Comparison of ENCODE assay signal across 10 cellular contexts in the genomic region with DNA sequence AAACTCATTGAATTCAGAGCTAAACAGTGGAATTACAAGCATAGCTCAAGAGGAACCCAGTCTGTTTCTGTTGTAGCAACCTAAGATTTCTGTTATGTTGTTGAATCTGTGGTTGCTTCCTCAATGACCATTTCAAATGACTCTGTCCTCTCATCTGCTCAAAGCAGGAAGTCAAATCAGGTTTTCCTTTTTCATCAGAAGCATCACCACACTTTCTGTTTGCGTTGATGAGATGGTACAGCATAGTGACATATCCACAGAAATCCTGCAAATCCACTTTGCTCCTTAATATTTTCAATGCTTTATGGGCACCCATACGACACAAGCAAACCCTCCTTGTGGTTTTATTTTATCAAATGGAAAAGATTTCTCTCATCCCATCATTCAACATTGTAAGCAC. TPM values are rescaled to one million over a fixed set of nuclear protein-coding genes. Genes with fewer than 3 reads are reported as not detected.
DNase-seq lines count a peak whose midpoint lies in the region; ATAC-seq, FAIRE-seq and TF ChIP-seq lines count a peak whose summit lies in the region.
"Had no signal": no experiment of that assay in that cellular context is flagged by ENCODE, and none has a peak within 500 bp of the region (broad histone marks: within the 10 kb centered on the region; RNA-seq: fewer than 3 reads in every experiment).

No MANE protein-coding gene starts in this region.

- ATAC-seq in right lobe of liver, result peak in 3 of 4 donors; percentile 36 to 69 (median 39)
- no peak for ATAC-seq in HepG2

- DNase-seq in right lobe of liver, result no peak
- no peak for DNase-seq in HepG2 (ENCODE audit: low spot score)
- DNase-seq in M059J (ENCODE audit: low read depth), result peak; percentile 44
- DNase-seq in choroid plexus epithelial cell (ENCODE audit: low read depth), result peak; percentile 22
- DNase-seq in hepatic stellate cell (ENCODE audit: low spot score), result no peak
- DNase-seq in AG08395 (ENCODE audit: low spot score), result no peak
- DNase-seq in DMS 273 treated with DMSO at 0.1 percent for 48 hours (lab: John Stamatoyannopoulos, UW), result no peak
- DNase-seq in MM.1S, result no peak
- DNase-seq: islet precursor cell had no signal

- H3K36me3 ChIP-seq in right lobe of liver (no peaks in the 10 kb centered on the region), HepG2 (replicated peaks in 1 of 2; ENCODE audit: control insufficient read depth in 1 of 2, insufficient read depth in 2 of 2, low read length in 2 of 2) (no peaks in the 10 kb centered on the region), MM.1S (replicated peaks; ENCODE audit: insufficient read depth, low read length) (no peaks in the 10 kb centered on the region)

- no peak for TF ChIP-seq POLR2A in right lobe of liver (IDR thresholded peaks at IDR 0.05)
- no peak for TF ChIP-seq POLR2A in HepG2 (IDR thresholded peaks at IDR 0.05; ENCODE audit: insufficient read depth in 1 of 2, low read depth in 2 of 2, low read length in 2 of 2)

- in situ Hi-C loops in HepG2 (cut with HindIII; ENCODE audit: extremely low pct_ligation_motif_present, low pct_unique_long_range_greater_than_20kb), result no loop called here

- TF ChIP-seq CTCF in right lobe of liver (IDR thresholded peaks at IDR 0.05) (no peak), HepG2 (CRISPR knock-in tag; IDR thresholded peaks at IDR 0.05) (no peak), choroid plexus epithelial cell (conservative IDR thresholded peaks at IDR 0.05; ENCODE audit: low read depth, low read length) (no peak), MM.1S (IDR thresholded peaks at IDR 0.05; ENCODE audit: low read length) (no peak)

- H3K9ac ChIP-seq in HepG2 (ENCODE audit: insufficient read depth, low read depth, low read length) (no peak overlapping the region), MM.1S (ENCODE audit: low read length) (no peak overlapping the region)

- no peaks in the 10 kb centered on the region for H3F3A ChIP-seq in MM.1S (ENCODE audit: insufficient read depth, low read length)

- no TSS peak for BruUV-seq in HepG2 (replicated peaks; lab: Mats Ljungman, UMichigan)

- H2AFZ ChIP-seq in HepG2 (ENCODE audit: low read length) (no peak overlapping the region), MM.1S (ENCODE audit: low read length) (no peak overlapping the region)

- WGBS in right lobe of liver (ENCODE audit: insufficient coverage, low coverage, low lambda C conversion rate, missing lambda C conversion rate), result 68% methylated on average over 2 of the region's 2 CpGs
- WGBS in HepG2 (ENCODE audit: low lambda C conversion rate), result 45% methylated on average over 2 of the region's 2 CpGs

- POLR2A ChIA-PET in HepG2 (lab: Yijun Ruan, JAX), result no interaction called here

- no peaks in the 10 kb centered on the region for H3K27me3 ChIP-seq in right lobe of liver
- no peaks in the 10 kb centered on the region; a peak in 1 of 5 replicates for H3K27me3 ChIP-seq in HepG2 (ENCODE audit: control insufficient read depth in 1 of 2, insufficient read depth in 2 of 2, low read length in 2 of 2)
- no peaks in the 10 kb centered on the region for H3K27me3 ChIP-seq in MM.1S (replicated peaks; ENCODE audit: insufficient read depth, low read length)

- H4K20me1 ChIP-seq in HepG2 (ENCODE audit: insufficient read depth, low read length) (no peaks in the 10 kb centered on the region), MM.1S (ENCODE audit: insufficient read depth, low read length) (no peaks in the 10 kb centered on the region)

- no peak overlapping the region for H3K4me3 ChIP-seq in right lobe of liver
- no peak overlapping the region for H3K4me3 ChIP-seq in HepG2 (replicated peaks in 1 of 3; ENCODE audit: insufficient read depth in 1 of 3, low read depth in 2 of 3, low read length in 3 of 3)
- H3K4me3 ChIP-seq in choroid plexus epithelial cell (ENCODE audit: low read depth, low read length), result no peak overlapping the region
- H3K4me3 ChIP-seq in MM.1S (ENCODE audit: low read length), result no peak overlapping the region

- no peaks in the 10 kb centered on the region for H3K79me2 ChIP-seq in HepG2 (ENCODE audit: insufficient read depth, low read length)
- H3K79me2 ChIP-seq in MM.1S (ENCODE audit: low read length), result no peaks in the 10 kb centered on the region

- intact Hi-C loops in right lobe of liver (cut with DNase I), result no loop called here
- intact Hi-C loops in HepG2 (cut with micrococcal nuclease; ENCODE audit: unreplicated experiment), result no loop called here

- H3K27ac ChIP-seq in right lobe of liver (no peak overlapping the region), HepG2 (ENCODE audit: extremely low read length, insufficient read depth, low read length) (no peak overlapping the region), MM.1S (ENCODE audit: low read length) (no peak overlapping the region)

- TF ChIP-seq EP300 in HepG2 (IDR thresholded peaks at IDR 0.05; ENCODE audit: low read depth in 2 of 2, low read length in 2 of 2) (no peak), HepG2 (CRISPR knock-in tag; IDR thresholded peaks at IDR 0.05; ENCODE audit: borderline replicate concordance) (no peak)

- FAIRE-seq in HepG2 (lab: Jason Lieb, UNC), result no peak

- no peak for TF ChIP-seq RAD21 in HepG2 (CRISPR knock-in tag; IDR thresholded peaks at IDR 0.05)

- H3K4me2 ChIP-seq in HepG2 (ENCODE audit: low read depth, low read length), result no peak overlapping the region
- no peak overlapping the region for H3K4me2 ChIP-seq in MM.1S (ENCODE audit: low read depth, low read length)

- H3K4me1 ChIP-seq in right lobe of liver (no peaks in the 10 kb centered on the region), HepG2 (ENCODE audit: insufficient read depth, low read length) (peaks cover 10% of the 10 kb centered on the region; the same call in 1 of the 2 replicates), MM.1S (ENCODE audit: low read length) (peaks cover 5% of the 10 kb centered on the region; the same call in 1 of the 2 replicates)

- CTCF ChIA-PET in HepG2 (lab: Yijun Ruan, JAX; ENCODE audit: low intra/inter-chr PET ratio, low total read pairs), result no interaction called here

- no peaks in the 10 kb centered on the region for H3K9me2 ChIP-seq in MM.1S (replicated peaks; ENCODE audit: insufficient read depth, low read length)

- no peaks in the 10 kb centered on the region for H3K9me3 ChIP-seq in right lobe of liver
- H3K9me3 ChIP-seq in HepG2 (ENCODE audit: low read length), result no peaks in the 10 kb centered on the region
- H3K9me3 ChIP-seq in MM.1S (replicated peaks; ENCODE audit: insufficient read depth, low read length), result no peaks in the 10 kb centered on the region

RNA-seq across cellular contexts. Expression of a gene that starts 12.6 kb away (rescaled TPM):
- 10 to 100 TPM in 1 of 6 experiments, 1 to 10 TPM in 5; 5.2 to 41.3 (median 8.7) TPM for total RNA-seq in right lobe of liver
- total RNA-seq in HepG2 (2016; rRNA removed; fragmentation: Illumina TruSeq; extraction: Trizol), result 3.2 and 5.5 TPM in 2 replicates
- 2.4 TPM in 2 replicates for total RNA-seq in HepG2 (2016; cell fraction: cytosol; rRNA removed; fragmentation: Illumina TruSeq; extraction: Trizol; ENCODE audit: low read depth)
- total RNA-seq in HepG2 (2016; cell fraction: insoluble cytoplasmic fraction; rRNA removed; fragmentation: Illumina TruSeq; extraction: Trizol), result 3.2 and 3.4 TPM in 2 replicates
- 5.5 and 5.9 TPM in 2 replicates for total RNA-seq in HepG2 (2016; cell fraction: membrane; rRNA removed; fragmentation: Illumina TruSeq; extraction: Trizol)
- 6.8 and 8.8 TPM in 2 replicates for total RNA-seq in HepG2 (2016; cell fraction: nucleus; rRNA removed; fragmentation: Illumina TruSeq; extraction: Trizol)
- polyA plus RNA-seq in HepG2 (2011; rRNA removed), result 2.7 TPM in 2 replicates
- 3.8 and 4.1 TPM in 2 replicates for polyA plus RNA-seq in HepG2 (2011; cell fraction: cytosol; rRNA removed)
- polyA plus RNA-seq in HepG2 (2011; cell fraction: nucleus; rRNA removed), result 3.8 and 5.1 TPM in 2 replicates
- 4.1 and 7.4 TPM in 2 replicates for polyA plus RNA-seq in HepG2 (2012)
- polyA plus RNA-seq in HepG2 (2016; cell fraction: cytosol; fragmentation: Illumina TruSeq; extraction: Trizol; ENCODE audit: low read depth), result 4.9 and 6.3 TPM in 2 replicates
- polyA plus RNA-seq in HepG2 (2016; cell fraction: insoluble cytoplasmic fraction; fragmentation: Illumina TruSeq; extraction: Trizol; ENCODE audit: low read depth), result 7.6 and 11.9 TPM in 2 replicates
- polyA plus RNA-seq in HepG2 (2016; cell fraction: membrane; fragmentation: Illumina TruSeq; extraction: Trizol; ENCODE audit: low read depth), result 11.8 and 12.1 TPM in 2 replicates
- 4.9 and 6.3 TPM in 2 replicates for polyA plus RNA-seq in HepG2 (2016; cell fraction: nucleus; fragmentation: Illumina TruSeq; extraction: Trizol; ENCODE audit: insufficient read depth, low read depth)
- 10.6 and 155 TPM in 2 replicates for polyA minus RNA-seq in HepG2 (2011; rRNA and poly(A)+ RNA removed; ENCODE audit: low replicate concordance)
- 4.4 and 5.2 TPM in 2 replicates for polyA minus RNA-seq in HepG2 (2011; cell fraction: cytosol; rRNA and poly(A)+ RNA removed)
- 9.1 and 17.2 TPM in 2 replicates for polyA minus RNA-seq in HepG2 (2011; cell fraction: nucleus; rRNA and poly(A)+ RNA removed)
- total RNA-seq in M059J (2014; rRNA removed; shearing (Covaris generic)), result 21.4 and 28.0 TPM in 2 replicates

RNA-seq across cellular contexts. Expression of a gene that starts 13.6 kb away (rescaled TPM):
- total RNA-seq in right lobe of liver (1 to 10 TPM in 2 of 6 experiments, under 1 TPM in 4; 0.20 to 1.5 (median 0.42) TPM), HepG2 (2016; rRNA removed; fragmentation: Illumina TruSeq; extraction: Trizol) (0.22 TPM in 1 of 2 replicates, not detected in the other)
- total RNA-seq in HepG2 (2016; cell fraction: cytosol; rRNA removed; fragmentation: Illumina TruSeq; extraction: Trizol; ENCODE audit: low read depth), result not detected in 2 replicates
- total RNA-seq in HepG2 (2016; cell fraction: insoluble cytoplasmic fraction; rRNA removed; fragmentation: Illumina TruSeq; extraction: Trizol), result not detected in 2 replicates
- not detected in 2 replicates for total RNA-seq in HepG2 (2016; cell fraction: membrane; rRNA removed; fragmentation: Illumina TruSeq; extraction: Trizol)
- total RNA-seq in HepG2 (2016; cell fraction: nucleus; rRNA removed; fragmentation: Illumina TruSeq; extraction: Trizol), result 0.16 TPM in 1 of 2 replicates, not detected in the other
- polyA plus RNA-seq in HepG2 (2011; rRNA removed), result 0.10 and 0.37 TPM in 2 replicates
- polyA plus RNA-seq in HepG2 (2011; cell fraction: cytosol; rRNA removed), result 0.05 and 0.14 TPM in 2 replicates
- 0.64 and 0.83 TPM in 2 replicates for polyA plus RNA-seq in HepG2 (2011; cell fraction: nucleus; rRNA removed)
- polyA plus RNA-seq in HepG2 (2012), result 0.17 and 0.28 TPM in 2 replicates
- 0.03 and 0.07 TPM in 2 replicates for polyA plus RNA-seq in HepG2 (2016; cell fraction: cytosol; fragmentation: Illumina TruSeq; extraction: Trizol; ENCODE audit: low read depth)
- polyA plus RNA-seq in HepG2 (2016; cell fraction: insoluble cytoplasmic fraction; fragmentation: Illumina TruSeq; extraction: Trizol; ENCODE audit: low read depth), result not detected in 2 replicates
- polyA plus RNA-seq in HepG2 (2016; cell fraction: membrane; fragmentation: Illumina TruSeq; extraction: Trizol; ENCODE audit: low read depth), result 0.06 and 0.13 TPM in 2 replicates
- polyA plus RNA-seq in HepG2 (2016; cell fraction: nucleus; fragmentation: Illumina TruSeq; extraction: Trizol; ENCODE audit: insufficient read depth, low read depth), result 1.4 and 1.8 TPM in 2 replicates
- 0.52 and 4.4 TPM in 2 replicates for polyA minus RNA-seq in HepG2 (2011; rRNA and poly(A)+ RNA removed; ENCODE audit: low replicate concordance)
- not detected in 2 replicates for polyA minus RNA-seq in HepG2 (2011; cell fraction: cytosol; rRNA and poly(A)+ RNA removed)
- 0.37 and 0.39 TPM in 2 replicates for polyA minus RNA-seq in HepG2 (2011; cell fraction: nucleus; rRNA and poly(A)+ RNA removed)
- 0.10 and 0.15 TPM in 2 replicates for total RNA-seq in M059J (2014; rRNA removed; shearing (Covaris generic))

RNA-seq across cellular contexts. Expression of a gene that starts 44.4 kb away (rescaled TPM):
- total RNA-seq in right lobe of liver (not detected), HepG2 (2016; rRNA removed; fragmentation: Illumina TruSeq; extraction: Trizol) (not detected in 2 replicates)
- total RNA-seq in HepG2 (2016; cell fraction: cytosol; rRNA removed; fragmentation: Illumina TruSeq; extraction: Trizol; ENCODE audit: low read depth), result not detected in 2 replicates
- 0.15 TPM in 1 of 2 replicates, not detected in the other for total RNA-seq in HepG2 (2016; cell fraction: insoluble cytoplasmic fraction; rRNA removed; fragmentation: Illumina TruSeq; extraction: Trizol)
- not detected in 2 replicates for total RNA-seq in HepG2 (2016; cell fraction: membrane; rRNA removed; fragmentation: Illumina TruSeq; extraction: Trizol)
- total RNA-seq in HepG2 (2016; cell fraction: nucleus; rRNA removed; fragmentation: Illumina TruSeq; extraction: Trizol), result not detected in 2 replicates
- 2.3 and 2.9 TPM in 2 replicates for polyA plus RNA-seq in HepG2 (2011; rRNA removed)
- 1.9 and 2.3 TPM in 2 replicates for polyA plus RNA-seq in HepG2 (2011; cell fraction: cytosol; rRNA removed)
- polyA plus RNA-seq in HepG2 (2011; cell fraction: nucleus; rRNA removed), result 4.0 and 4.2 TPM in 2 replicates
- polyA plus RNA-seq in HepG2 (2012), result 0.96 and 1.5 TPM in 2 replicates
- polyA plus RNA-seq in HepG2 (2016; cell fraction: cytosol; fragmentation: Illumina TruSeq; extraction: Trizol; ENCODE audit: low read depth), result not detected in 2 replicates
- polyA plus RNA-seq in HepG2 (2016; cell fraction: insoluble cytoplasmic fraction; fragmentation: Illumina TruSeq; extraction: Trizol; ENCODE audit: low read depth), result not detected in 2 replicates
- polyA plus RNA-seq in HepG2 (2016; cell fraction: membrane; fragmentation: Illumina TruSeq; extraction: Trizol; ENCODE audit: low read depth), result not detected in 2 replicates
- not detected in 2 replicates for polyA plus RNA-seq in HepG2 (2016; cell fraction: nucleus; fragmentation: Illumina TruSeq; extraction: Trizol; ENCODE audit: insufficient read depth, low read depth)
- polyA minus RNA-seq in HepG2 (2011; rRNA and poly(A)+ RNA removed; ENCODE audit: low replicate concordance), result 2.0 TPM in 1 of 2 replicates, not detected in the other
- not detected in 2 replicates for polyA minus RNA-seq in HepG2 (2011; cell fraction: cytosol; rRNA and poly(A)+ RNA removed)
- 0.99 and 1.4 TPM in 2 replicates for polyA minus RNA-seq in HepG2 (2011; cell fraction: nucleus; rRNA and poly(A)+ RNA removed)
- total RNA-seq in M059J (2014; rRNA removed; shearing (Covaris generic)), result not detected in 2 replicates
- total RNA-seq: LHCN-M2 had no signal

Comparison
In these comparisons a context has a peak if more than half of its experiments do, and no peak if none do; other contexts are left out.
1. DNase-seq: peak in M059J (single experiment) and choroid plexus epithelial cell (single experiment); none in right lobe of liver (0 of 3), HepG2 (single experiment), hepatic stellate cell (single experiment), AG08395 (single experiment), DMS 273 treated with DMSO at 0.1 percent for 48 hours (single experiment) and MM.1S (single experiment).